ENCODE assay signal across 19 cellular contexts in the genomic region with DNA sequence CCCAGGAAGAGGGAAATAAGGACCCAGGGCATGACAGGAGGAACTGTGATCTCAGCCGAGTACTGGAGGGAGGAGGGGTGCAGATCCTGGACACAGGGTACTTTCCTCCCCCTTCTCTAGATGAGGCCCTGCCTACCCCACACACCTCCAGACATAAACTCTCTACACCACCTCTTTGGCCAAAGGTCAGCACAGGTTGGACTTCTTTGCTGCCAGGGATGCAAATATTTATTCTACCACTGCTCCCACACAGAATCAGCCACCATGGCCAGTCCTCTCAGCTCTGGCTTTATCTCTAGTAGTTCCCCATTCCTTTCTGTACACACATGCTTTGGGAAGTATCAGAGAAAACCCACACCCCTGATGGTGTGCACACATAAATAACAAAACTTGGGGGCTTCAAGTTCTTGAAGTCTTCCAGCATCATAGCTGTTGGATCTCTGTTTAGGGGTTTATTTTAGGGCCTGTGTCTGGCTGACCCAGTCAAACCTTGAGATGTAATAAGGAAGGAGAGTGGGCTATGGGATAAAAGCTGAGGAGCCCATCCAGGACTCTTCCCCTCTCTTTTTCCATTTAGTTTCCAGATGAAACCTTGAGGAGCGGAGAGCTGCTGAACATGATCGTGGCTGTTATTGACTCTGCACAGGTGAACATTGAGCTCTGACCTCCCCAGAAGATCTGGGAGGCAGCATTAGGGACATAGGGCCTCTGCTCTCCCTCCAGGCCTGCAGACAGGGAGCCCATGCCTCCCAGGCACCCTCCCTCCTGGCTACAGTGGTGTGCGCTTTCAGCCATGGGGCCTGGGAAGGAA. TPM values are rescaled to one million over a fixed set of nuclear protein-coding genes. Genes with fewer than 3 reads are reported as not detected.
DNase-seq lines count a peak whose midpoint lies in the region; ATAC-seq and TF ChIP-seq lines count a peak whose summit lies in the region.
"Had no signal": no experiment of that assay in that cellular context is flagged by ENCODE, and none has a peak within 500 bp of the region (broad histone marks: within the 10 kb centered on the region; RNA-seq: fewer than 3 reads in every experiment).

No MANE protein-coding gene starts in this region.

- H3K9me3 Mint-ChIP-seq in activated CD8-positive, alpha-beta T cell treated with anti-CD3 and anti-CD28 coated beads, Interleukin-2, amount 10 ng/mL, durations not matched to agents 7 days and 5 days (ENCODE audit: insufficient read depth): no peaks in the 10 kb centered on the region
- H3K9me3 Mint-ChIP-seq in activated CD8-positive, alpha-beta T cell treated with anti-CD3 and anti-CD28 coated beads for 36 hours: no peaks in the 10 kb centered on the region

- intact Hi-C loops in activated CD8-positive, alpha-beta T cell treated with anti-CD3 and anti-CD28 coated beads for 36 hours (cut with micrococcal nuclease): no loop called here
- intact Hi-C loops in body of pancreas (cut with DNase I) (no loop called here), transverse colon (cut with DNase I; ENCODE audit: low total_unique reads) (no loop called here)

- in situ Hi-C loops in transverse colon (cut with MboI; ENCODE audit: low pct_ligation_motif_present in 1 of 4, low pct_unique_long_range_greater_than_20kb in 1 of 4, low sequenced_read_pairs in 3 of 4): no loop called here

- no peak for TF ChIP-seq EP300 in transverse colon (IDR thresholded peaks at IDR 0.05; ENCODE audit: low read depth)

- H3K9ac ChIP-seq in mucosa of stomach (ENCODE audit: low read length): peak overlapping the region; percentile 38

- DNase-seq in activated CD8-positive, alpha-beta T cell treated with anti-CD3 and anti-CD28 coated beads, Interleukin-2, amount 10 ng/mL, durations not matched to agents 7 days and 5 days: no peak
- DNase-seq in activated CD8-positive, alpha-beta T cell treated with anti-CD3 and anti-CD28 coated beads for 36 hours: no peak
- DNase-seq in body of pancreas: peak; percentile 65 to 86 (median 80)
- DNase-seq in transverse colon: peak; percentile 47
- no peak for DNase-seq in SK-N-DZ (ENCODE audit: low spot score)
- no peak for DNase-seq in COLO668 (lab: John Stamatoyannopoulos, UW; ENCODE audit: unreplicated experiment)
- DNase-seq in OCI-M1 (lab: John Stamatoyannopoulos, UW): no peak
- DNase-seq: activated CD8-positive, alpha-beta memory T cell treated with anti-CD3 and anti-CD28 coated beads, Interleukin-2, amount 10 ng/mL, durations not matched to agents 7 days and 5 days; BE2C; DMS79; dorsolateral prefrontal cortex; HCEC 1CT; IMR-90; NCI-H1694 treated with DMSO at 0.1 percent for 48 hours; NCI-H446; sigmoid colon; stimulated activated naive CD4-positive, alpha-beta T cell treated with Interleukin-2 at 50 U/mL for 16 hours had no signal

- TF ChIP-seq POLR2A in body of pancreas (IDR thresholded peaks at IDR 0.05): no peak
- no peak for TF ChIP-seq POLR2A in transverse colon (IDR thresholded peaks at IDR 0.05)

- H3K4me3 ChIP-seq in body of pancreas (no peak overlapping the region), mucosa of stomach (ENCODE audit: low read length) (no peak overlapping the region), transverse colon (no peak overlapping the region)
- H3K4me3 ChIP-seq: cardiac muscle cell, dorsolateral prefrontal cortex, sigmoid colon had no signal

- H3K4me1 ChIP-seq in body of pancreas: peaks cover 38% of the 10 kb centered on the region
- peaks cover 53% of the 10 kb centered on the region for H3K4me1 ChIP-seq in mucosa of stomach (ENCODE audit: control insufficient read depth, insufficient read depth, low read length)
- H3K4me1 ChIP-seq in transverse colon: peaks cover 0 to 30% (median 17%) of the 10 kb centered on the region in 4 donors

- TF ChIP-seq CTCF in activated CD8-positive, alpha-beta T cell treated with anti-CD3 and anti-CD28 coated beads for 36 hours (IDR thresholded peaks at IDR 0.05): no peak
- no peak for TF ChIP-seq CTCF in body of pancreas (IDR thresholded peaks at IDR 0.05)
- TF ChIP-seq CTCF in transverse colon (IDR thresholded peaks at IDR 0.05): no peak

- peaks cover 11% of the 10 kb centered on the region for H3K4me1 Mint-ChIP-seq in activated CD8-positive, alpha-beta T cell treated with anti-CD3 and anti-CD28 coated beads, Interleukin-2, amount 10 ng/mL, durations not matched to agents 7 days and 5 days (ENCODE audit: low read depth)
- H3K4me1 Mint-ChIP-seq in activated CD8-positive, alpha-beta T cell treated with anti-CD3 and anti-CD28 coated beads for 36 hours (ENCODE audit: low read depth): peaks cover 7% of the 10 kb centered on the region

- CTCF ChIA-PET in activated CD8-positive, alpha-beta T cell treated with anti-CD3 and anti-CD28 coated beads, Interleukin-2, amount 10 ng/mL, durations not matched to agents 7 days and 5 days (lab: Charles Lee): interaction anchor here (1.0 to 1.5 kb wide), 2 partner anchors 19 to 218 kb away, joined by 3 to 4 read pairs; no protein-coding TSS in a partner anchor
- CTCF ChIA-PET in activated CD8-positive, alpha-beta T cell treated with anti-CD3 and anti-CD28 coated beads for 36 hours (lab: Charles Lee): no interaction called here

- ATAC-seq in activated CD8-positive, alpha-beta T cell treated with anti-CD3 and anti-CD28 coated beads, Interleukin-2, amount 10 ng/mL, durations not matched to agents 7 days and 5 days: no peak
- ATAC-seq in activated CD8-positive, alpha-beta T cell treated with anti-CD3 and anti-CD28 coated beads for 36 hours: no peak
- peak; percentile 81 for ATAC-seq in body of pancreas
- ATAC-seq: activated CD8-positive, alpha-beta memory T cell treated with anti-CD3 and anti-CD28 coated beads, Interleukin-2, amount 10 ng/mL, durations not matched to agents 7 days and 5 days had no signal

- H3K36me3 Mint-ChIP-seq in activated CD8-positive, alpha-beta T cell treated with anti-CD3 and anti-CD28 coated beads, Interleukin-2, amount 10 ng/mL, durations not matched to agents 7 days and 5 days (ENCODE audit: low read depth): peaks cover 60% of the 10 kb centered on the region
- peaks cover 26% of the 10 kb centered on the region for H3K36me3 Mint-ChIP-seq in activated CD8-positive, alpha-beta T cell treated with anti-CD3 and anti-CD28 coated beads for 36 hours (ENCODE audit: low read depth)

- H3K27me3 Mint-ChIP-seq in activated CD8-positive, alpha-beta T cell treated with anti-CD3 and anti-CD28 coated beads, Interleukin-2, amount 10 ng/mL, durations not matched to agents 7 days and 5 days (ENCODE audit: low read depth): no peaks in the 10 kb centered on the region
- no peaks in the 10 kb centered on the region for H3K27me3 Mint-ChIP-seq in activated CD8-positive, alpha-beta T cell treated with anti-CD3 and anti-CD28 coated beads for 36 hours
- H3K27me3 Mint-ChIP-seq: activated CD8-positive, alpha-beta memory T cell treated with anti-CD3 and anti-CD28 coated beads, Interleukin-2, amount 10 ng/mL, durations not matched to agents 7 days and 5 days had no signal

- no peak overlapping the region for H3K4me3 Mint-ChIP-seq in activated CD8-positive, alpha-beta T cell treated with anti-CD3 and anti-CD28 coated beads, Interleukin-2, amount 10 ng/mL, durations not matched to agents 7 days and 5 days
- H3K4me3 Mint-ChIP-seq in activated CD8-positive, alpha-beta T cell treated with anti-CD3 and anti-CD28 coated beads for 36 hours: no peak overlapping the region
- H3K4me3 Mint-ChIP-seq: activated CD8-positive, alpha-beta memory T cell treated with anti-CD3 and anti-CD28 coated beads, Interleukin-2, amount 10 ng/mL, durations not matched to agents 7 days and 5 days had no signal

- H3K27ac Mint-ChIP-seq in activated CD8-positive, alpha-beta T cell treated with anti-CD3 and anti-CD28 coated beads, Interleukin-2, amount 10 ng/mL, durations not matched to agents 7 days and 5 days: peak overlapping the region; percentile 25
- no peak overlapping the region for H3K27ac Mint-ChIP-seq in activated CD8-positive, alpha-beta T cell treated with anti-CD3 and anti-CD28 coated beads for 36 hours

- H3K9me3 ChIP-seq in body of pancreas: no peaks in the 10 kb centered on the region
- no peaks in the 10 kb centered on the region for H3K9me3 ChIP-seq in mucosa of stomach (ENCODE audit: control insufficient read depth, low read length)
- no peaks in the 10 kb centered on the region for H3K9me3 ChIP-seq in transverse colon
- H3K9me3 ChIP-seq: BE2C, sigmoid colon had no signal

- 35 to 53% methylated on average over 4 of the region's 4 CpGs for WGBS in body of pancreas, 2 donors
- WGBS in transverse colon (ENCODE audit: low coverage in 1 of 2), 2 donors: 75% methylated on average over 4 of the region's 4 CpGs; no CpG with 5 or more reads in 1 of the 2 donors

- POLR2A ChIA-PET in activated CD8-positive, alpha-beta T cell treated with anti-CD3 and anti-CD28 coated beads, Interleukin-2, amount 10 ng/mL, durations not matched to agents 7 days and 5 days (lab: Charles Lee): interaction anchor here (0.7 to 1.3 kb wide), 2 partner anchors 15 to 222 kb away, joined by 3 to 4 read pairs; no protein-coding TSS in a partner anchor
- POLR2A ChIA-PET in activated CD8-positive, alpha-beta T cell treated with anti-CD3 and anti-CD28 coated beads for 36 hours (lab: Charles Lee): interaction anchor here (0.6 kb wide), 1 partner anchor 1797 kb away, joined by 3 read pairs; no protein-coding TSS in a partner anchor

- H3K27ac ChIP-seq in body of pancreas (peak overlapping the region; percentile 16 to 81 (median 71)), transverse colon (peak overlapping the region; percentile 29 to 48 (median 42))
- H3K27ac ChIP-seq: cardiac muscle cell, sigmoid colon had no signal

- H3K36me3 ChIP-seq in body of pancreas (replicated peaks in 1 of 2; ENCODE audit: insufficient read depth in 1 of 2, low read depth in 2 of 2) (peaks cover 0 to 5% of the 10 kb centered on the region in 2 donors), mucosa of stomach (ENCODE audit: control insufficient read depth, insufficient read depth, low read length) (no peaks in the 10 kb centered on the region), transverse colon (peaks cover 0 to 21% (median 7%) of the 10 kb centered on the region in 4 donors)

- H3K27me3 ChIP-seq in body of pancreas: no peaks in the 10 kb centered on the region
- no peaks in the 10 kb centered on the region for H3K27me3 ChIP-seq in mucosa of stomach (ENCODE audit: control insufficient read depth, insufficient read depth, low read length)
- H3K27me3 ChIP-seq in transverse colon: no peaks in the 10 kb centered on the region
- H3K27me3 ChIP-seq: BE2C, cardiac muscle cell, dorsolateral prefrontal cortex, sigmoid colon had no signal

RNA-seq across cellular contexts. Expression of a gene that starts 6.7 kb away (rescaled TPM):
- 10 to 100 TPM; 41.1 to 50.1 TPM for total RNA-seq in activated CD8-positive, alpha-beta T cell treated with anti-CD3 and anti-CD28 coated beads, Interleukin-2, amount 10 ng/mL, durations not matched to agents 7 days and 5 days
- total RNA-seq in activated CD8-positive, alpha-beta T cell treated with anti-CD3 and anti-CD28 coated beads for 36 hours: 1 to 10 TPM; 7.2 to 10.0 TPM
- total RNA-seq in body of pancreas: 10 to 100 TPM; 15.0 to 21.1 TPM
- total RNA-seq in transverse colon: 100 to 1,000 TPM in 1 of 4 donors, 10 to 100 TPM in 3; 15.2 to 159 (median 26.2) TPM
- 6.4 and 10.5 TPM in 2 replicates for polyA plus RNA-seq in SK-N-DZ (2014; cell fraction: cytosol; rRNA removed)
- 49.3 and 56.7 TPM in 2 replicates for polyA plus RNA-seq in SK-N-DZ (2014; cell fraction: nucleus; rRNA removed)

RNA-seq across cellular contexts. Expression of a gene that starts 40.7 kb away (rescaled TPM):
- 10 to 100 TPM; 53.7 to 54.5 TPM for total RNA-seq in activated CD8-positive, alpha-beta T cell treated with anti-CD3 and anti-CD28 coated beads, Interleukin-2, amount 10 ng/mL, durations not matched to agents 7 days and 5 days
- 10 to 100 TPM; 45.0 to 45.5 TPM for total RNA-seq in activated CD8-positive, alpha-beta T cell treated with anti-CD3 and anti-CD28 coated beads for 36 hours
- total RNA-seq in body of pancreas: 10 to 100 TPM; 25.4 to 33.3 TPM
- total RNA-seq in transverse colon: 10 to 100 TPM; 26.1 to 35.6 (median 28.0) TPM
- polyA plus RNA-seq in SK-N-DZ (2014; cell fraction: cytosol; rRNA removed): 26.2 and 28.6 TPM in 2 replicates
- polyA plus RNA-seq in SK-N-DZ (2014; cell fraction: nucleus; rRNA removed): 70.1 and 105 TPM in 2 replicates

Comparison
In these comparisons a context has a peak if more than half of its experiments do, and no peak if none do; other contexts are left out.
1. DNase-seq: peak in body of pancreas (4 of 4) and transverse colon (single experiment); none in activated CD8-positive, alpha-beta T cell treated with anti-CD3 and anti-CD28 coated beads, Interleukin-2, amount 10 ng/mL, durations not matched to agents 7 days and 5 days (single experiment), activated CD8-positive, alpha-beta T cell treated with anti-CD3 and anti-CD28 coated beads for 36 hours (single experiment), SK-N-DZ (single experiment), COLO668 (single experiment) and OCI-M1 (single experiment).